Comparison of ENCODE assay signal across 1 cellular context in the genomic region with DNA sequence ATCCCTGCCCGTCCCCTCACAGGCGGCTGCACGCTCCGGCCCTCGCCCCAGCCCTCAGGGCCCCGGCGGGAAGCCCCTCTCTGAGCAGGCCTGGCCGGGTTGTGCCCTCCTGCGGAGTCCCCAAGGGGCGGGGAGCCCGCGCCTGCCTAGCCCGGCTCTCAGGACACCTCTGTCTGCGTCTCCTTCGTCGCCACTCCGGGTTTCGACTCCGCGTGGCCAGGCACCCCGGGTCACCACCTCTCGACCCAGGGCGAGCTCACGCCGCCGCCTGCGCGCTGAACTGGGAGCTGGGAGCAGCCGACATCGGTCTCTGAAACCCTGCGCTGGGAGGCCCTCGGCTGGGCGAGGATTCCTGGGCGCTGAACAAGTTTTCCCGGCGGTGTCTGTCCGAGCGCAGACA.
TF ChIP-seq lines count a peak whose summit lies in the region.

No MANE protein-coding gene starts in this region.

TF ChIP-seq in HepG2, 621 proteins besides CTCF, POLR2A, EP300 and RAD21:
- TF ChIP-seq ARNT (IDR thresholded peaks at IDR 0.05) (no peak), ZNF256 (CRISPR knock-in tag; conservative IDR thresholded peaks at IDR 0.05) (no peak), GATAD2A (CRISPR knock-in tag; IDR thresholded peaks at IDR 0.05) (no peak), CHD4 (IDR thresholded peaks at IDR 0.05; ENCODE audit: borderline replicate concordance, low read length) (no peak), TOPORS (CRISPR knock-in tag; IDR thresholded peaks at IDR 0.05) (no peak), ZNF282 (IDR thresholded peaks at IDR 0.05; ENCODE audit: partially characterized antibody) (no peak), RBM22 (optimal IDR thresholded peaks at IDR 0.05; ENCODE audit: low read length) (no peak), ZNF766 (CRISPR knock-in tag; IDR thresholded peaks at IDR 0.05; ENCODE audit: borderline replicate concordance) (no peak)
- TF ChIP-seq, protein P1, sequence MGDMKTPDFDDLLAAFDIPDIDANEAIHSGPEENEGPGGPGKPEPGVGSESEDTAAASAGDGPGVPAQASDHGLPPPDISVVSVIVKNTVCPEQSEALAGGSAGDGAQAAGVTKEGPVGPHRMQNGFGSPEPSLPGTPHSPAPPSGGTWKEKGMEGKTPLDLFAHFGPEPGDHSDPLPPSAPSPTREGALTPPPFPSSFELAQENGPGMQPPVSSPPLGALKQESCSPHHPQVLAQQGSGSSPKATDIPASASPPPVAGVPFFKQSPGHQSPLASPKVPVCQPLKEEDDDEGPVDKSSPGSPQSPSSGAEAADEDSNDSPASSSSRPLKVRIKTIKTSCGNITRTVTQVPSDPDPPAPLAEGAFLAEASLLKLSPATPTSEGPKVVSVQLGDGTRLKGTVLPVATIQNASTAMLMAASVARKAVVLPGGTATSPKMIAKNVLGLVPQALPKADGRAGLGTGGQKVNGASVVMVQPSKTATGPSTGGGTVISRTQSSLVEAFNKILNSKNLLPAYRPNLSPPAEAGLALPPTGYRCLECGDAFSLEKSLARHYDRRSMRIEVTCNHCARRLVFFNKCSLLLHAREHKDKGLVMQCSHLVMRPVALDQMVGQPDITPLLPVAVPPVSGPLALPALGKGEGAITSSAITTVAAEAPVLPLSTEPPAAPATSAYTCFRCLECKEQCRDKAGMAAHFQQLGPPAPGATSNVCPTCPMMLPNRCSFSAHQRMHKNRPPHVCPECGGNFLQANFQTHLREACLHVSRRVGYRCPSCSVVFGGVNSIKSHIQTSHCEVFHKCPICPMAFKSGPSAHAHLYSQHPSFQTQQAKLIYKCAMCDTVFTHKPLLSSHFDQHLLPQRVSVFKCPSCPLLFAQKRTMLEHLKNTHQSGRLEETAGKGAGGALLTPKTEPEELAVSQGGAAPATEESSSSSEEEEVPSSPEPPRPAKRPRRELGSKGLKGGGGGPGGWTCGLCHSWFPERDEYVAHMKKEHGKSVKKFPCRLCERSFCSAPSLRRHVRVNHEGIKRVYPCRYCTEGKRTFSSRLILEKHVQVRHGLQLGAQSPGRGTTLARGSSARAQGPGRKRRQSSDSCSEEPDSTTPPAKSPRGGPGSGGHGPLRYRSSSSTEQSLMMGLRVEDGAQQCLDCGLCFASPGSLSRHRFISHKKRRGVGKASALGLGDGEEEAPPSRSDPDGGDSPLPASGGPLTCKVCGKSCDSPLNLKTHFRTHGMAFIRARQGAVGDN (CRISPR knock-in tag; IDR thresholded peaks at IDR 0.05) = no peak
- TF ChIP-seq, protein P2, sequence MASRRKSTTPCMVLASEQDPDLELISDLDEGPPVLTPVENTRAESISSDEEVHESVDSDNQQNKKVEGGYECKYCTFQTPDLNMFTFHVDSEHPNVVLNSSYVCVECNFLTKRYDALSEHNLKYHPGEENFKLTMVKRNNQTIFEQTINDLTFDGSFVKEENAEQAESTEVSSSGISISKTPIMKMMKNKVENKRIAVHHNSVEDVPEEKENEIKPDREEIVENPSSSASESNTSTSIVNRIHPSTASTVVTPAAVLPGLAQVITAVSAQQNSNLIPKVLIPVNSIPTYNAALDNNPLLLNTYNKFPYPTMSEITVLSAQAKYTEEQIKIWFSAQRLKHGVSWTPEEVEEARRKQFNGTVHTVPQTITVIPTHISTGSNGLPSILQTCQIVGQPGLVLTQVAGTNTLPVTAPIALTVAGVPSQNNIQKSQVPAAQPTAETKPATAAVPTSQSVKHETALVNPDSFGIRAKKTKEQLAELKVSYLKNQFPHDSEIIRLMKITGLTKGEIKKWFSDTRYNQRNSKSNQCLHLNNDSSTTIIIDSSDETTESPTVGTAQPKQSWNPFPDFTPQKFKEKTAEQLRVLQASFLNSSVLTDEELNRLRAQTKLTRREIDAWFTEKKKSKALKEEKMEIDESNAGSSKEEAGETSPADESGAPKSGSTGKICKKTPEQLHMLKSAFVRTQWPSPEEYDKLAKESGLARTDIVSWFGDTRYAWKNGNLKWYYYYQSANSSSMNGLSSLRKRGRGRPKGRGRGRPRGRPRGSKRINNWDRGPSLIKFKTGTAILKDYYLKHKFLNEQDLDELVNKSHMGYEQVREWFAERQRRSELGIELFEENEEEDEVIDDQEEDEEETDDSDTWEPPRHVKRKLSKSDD (CRISPR knock-in tag; IDR thresholded peaks at IDR 0.05; ENCODE audit: low read depth) = no peak
